In genomic region chr3:25789209-25789595, GRCh38 we compare ENCODE assay signal across 8 cellular contexts. TPM values are rescaled to one million over a fixed set of nuclear protein-coding genes. Genes with fewer than 3 reads are reported as not detected.
DNase-seq lines count a peak whose midpoint lies in the region; ATAC-seq, FAIRE-seq and TF ChIP-seq lines count a peak whose summit lies in the region.

No MANE protein-coding gene starts in this region.

- H3K4me3 ChIP-seq in H7 (ENCODE audit: insufficient read depth, low read depth, low read length) (peak overlapping the region; percentile 57), right cardiac atrium (ENCODE audit: low read length) (peak overlapping the region; percentile 56), small intestine (ENCODE audit: low read depth in 1 of 2, low read length in 2 of 2) (peak overlapping the region; percentile 59 to 60)

- peaks cover 40% of the 10 kb centered on the region for H3K4me1 Mint-ChIP-seq in activated B cell treated with CpG ODN at 0.5 μM for 24 hours

- H3K27me3 Mint-ChIP-seq in activated B cell treated with CpG ODN at 0.5 μM for 24 hours: no peaks in the 10 kb centered on the region

- H3K36me3 ChIP-seq in H7 (replicated peaks; ENCODE audit: control insufficient read depth, insufficient read depth, low read length) (no peaks in the 10 kb centered on the region; the same call in 1 of the 2 replicates), small intestine (ENCODE audit: control insufficient read depth in 2 of 2, insufficient read depth in 2 of 2, low read length in 2 of 2) (peaks cover 0 to 3% of the 10 kb centered on the region in 2 donors)

- intact Hi-C loops in activated B cell treated with CpG ODN at 0.5 μM for 24 hours (cut with micrococcal nuclease): loop anchor here (10.0 kb wide), 1 partner anchor 1294 kb away; the partner anchor contains the start of gene THRB
- intact Hi-C loops in right cardiac atrium (cut with DNase I): loop anchor here in 1 of 4 donors (10.0 kb wide), 1 partner anchor 124 kb away; the partner anchor contains the start of gene TOP2B

- H3K27me3 ChIP-seq in H7 (ENCODE audit: control insufficient read depth, insufficient read depth, low read length): no peaks in the 10 kb centered on the region
- H3K27me3 ChIP-seq in right cardiac atrium (ENCODE audit: control insufficient read depth, insufficient read depth): no peaks in the 10 kb centered on the region
- H3K27me3 ChIP-seq in small intestine (ENCODE audit: control insufficient read depth in 2 of 2, insufficient read depth in 2 of 2, low read length in 2 of 2): no peaks in the 10 kb centered on the region

- H3K9me3 ChIP-seq in right cardiac atrium (ENCODE audit: control insufficient read depth, low read length): no peaks in the 10 kb centered on the region
- no peaks in the 10 kb centered on the region for H3K9me3 ChIP-seq in small intestine (ENCODE audit: control insufficient read depth, low read depth)

- H3K27ac ChIP-seq in right cardiac atrium (ENCODE audit: low read length) (no peak overlapping the region), small intestine (ENCODE audit: low read depth in 1 of 2, low read length in 1 of 2) (peak overlapping the region in 1 of 2 donors; percentile 48)

- in situ Hi-C loops in ACHN (cut with HindIII; ENCODE audit: low pct_ligation_motif_present, low pct_unique_long_range_greater_than_20kb, low sequenced_read_pairs): no loop called here

- POLR2A ChIA-PET in activated B cell treated with CpG ODN at 0.5 μM for 24 hours (lab: Charles Lee): interaction anchor here (0.8 to 2.2 kb wide), 6 partner anchors 8 to 1872 kb away, joined by 3 to 7 read pairs (median 5); partner anchors contain the start of genes NKIRAS1 and RPL15
- POLR2A ChIA-PET in HEK293T (lab: Yijun Ruan, JAX): interaction anchor here (1.0 to 1.4 kb wide), 3 partner anchors 12 to 141 kb away, joined by 3 read pairs; no protein-coding TSS in a partner anchor

- WGBS in right cardiac atrium: 18% methylated on average over 2 of the region's 2 CpGs
- 8 to 33% (median 11%) methylated on average over 2 of the region's 2 CpGs for WGBS in small intestine, 3 donors

- peak overlapping the region; percentile 99 for H3K27ac Mint-ChIP-seq in activated B cell treated with CpG ODN at 0.5 μM for 24 hours

- FAIRE-seq in small intestine (lab: Jason Lieb, UNC): no peak

- DNase-seq in H7 (no peak), activated B cell treated with CpG ODN at 0.5 μM for 24 hours (no peak), right cardiac atrium (no peak), small intestine (no peak), NCI-H1105 treated with DMSO at 0.1 percent for 48 hours (lab: John Stamatoyannopoulos, UW) (no peak), D341Med (ENCODE audit: low spot score) (no peak), HEK293T (ENCODE audit: extremely low spot score) (no peak), ACHN (no peak)

- CTCF ChIA-PET in activated B cell treated with CpG ODN at 0.5 μM for 24 hours (lab: Charles Lee) (no interaction called here), HEK293T (lab: Yijun Ruan, JAX) (no interaction called here)

- no peaks in the 10 kb centered on the region for H3K9me3 Mint-ChIP-seq in activated B cell treated with CpG ODN at 0.5 μM for 24 hours

- H3K4me3 Mint-ChIP-seq in activated B cell treated with CpG ODN at 0.5 μM for 24 hours: peak overlapping the region; percentile 95

- TF ChIP-seq CTCF in activated B cell treated with CpG ODN at 0.5 μM for 24 hours (IDR thresholded peaks at IDR 0.05): no peak

- H3K4me1 ChIP-seq in right cardiac atrium (ENCODE audit: control insufficient read depth, insufficient read depth, low read length) (peaks cover 5% of the 10 kb centered on the region), small intestine (ENCODE audit: control insufficient read depth in 2 of 2, insufficient read depth in 1 of 2, low read depth in 1 of 2, low read length in 1 of 2) (peaks cover 1 to 6% of the 10 kb centered on the region in 2 donors)

- ATAC-seq in activated B cell treated with CpG ODN at 0.5 μM for 24 hours (ENCODE audit: low read depth): no peak
- no peak for ATAC-seq in right cardiac atrium

- peaks cover 6% of the 10 kb centered on the region for H3K36me3 Mint-ChIP-seq in activated B cell treated with CpG ODN at 0.5 μM for 24 hours (ENCODE audit: low read depth)

TF ChIP-seq in HEK293T, 16 proteins besides CTCF, POLR2A, EP300 and RAD21:
- TF ChIP-seq CTBP1 (IDR thresholded peaks at IDR 0.05; ENCODE audit: borderline replicate concordance) (no peak), FOXM1 (IDR thresholded peaks at IDR 0.05; ENCODE audit: borderline replicate concordance) (no peak), NFRKB (IDR thresholded peaks at IDR 0.05) (no peak), L3MBTL2 (conservative IDR thresholded peaks at IDR 0.05) (no peak)
TF ChIP-seq in HEK293T: peak in this region for 0.

RNA-seq across cellular contexts. Expression of gene OXSM, which starts 0.7 kb away (rescaled TPM):
- 6.6 and 7.3 TPM in 2 replicates for total RNA-seq in H7 (2014; rRNA removed; shearing (Covaris generic))
- total RNA-seq in activated B cell treated with CpG ODN at 0.5 μM for 24 hours (12.6 and 14.2 TPM in 2 replicates), right cardiac atrium (10 to 100 TPM; 11.6 to 15.9 (median 14.0) TPM)
- polyA plus RNA-seq in right cardiac atrium (17.6 TPM), small intestine (10 to 100 TPM; 14.7 to 25.1 (median 19.7) TPM)

RNA-seq across cellular contexts. Expression of gene NGLY1, which starts 6.0 kb away (rescaled TPM):
- 29.8 and 38.6 TPM in 2 replicates for total RNA-seq in H7 (2014; rRNA removed; shearing (Covaris generic))
- 104 and 127 TPM in 2 replicates for total RNA-seq in activated B cell treated with CpG ODN at 0.5 μM for 24 hours
- total RNA-seq in right cardiac atrium: 10 to 100 TPM; 30.9 to 36.3 (median 33.9) TPM
- 21.0 TPM for polyA plus RNA-seq in right cardiac atrium
- 10 to 100 TPM; 22.0 to 40.5 (median 34.9) TPM for polyA plus RNA-seq in small intestine
